ENCODE assay signal across 8 cellular contexts in the genomic region with DNA sequence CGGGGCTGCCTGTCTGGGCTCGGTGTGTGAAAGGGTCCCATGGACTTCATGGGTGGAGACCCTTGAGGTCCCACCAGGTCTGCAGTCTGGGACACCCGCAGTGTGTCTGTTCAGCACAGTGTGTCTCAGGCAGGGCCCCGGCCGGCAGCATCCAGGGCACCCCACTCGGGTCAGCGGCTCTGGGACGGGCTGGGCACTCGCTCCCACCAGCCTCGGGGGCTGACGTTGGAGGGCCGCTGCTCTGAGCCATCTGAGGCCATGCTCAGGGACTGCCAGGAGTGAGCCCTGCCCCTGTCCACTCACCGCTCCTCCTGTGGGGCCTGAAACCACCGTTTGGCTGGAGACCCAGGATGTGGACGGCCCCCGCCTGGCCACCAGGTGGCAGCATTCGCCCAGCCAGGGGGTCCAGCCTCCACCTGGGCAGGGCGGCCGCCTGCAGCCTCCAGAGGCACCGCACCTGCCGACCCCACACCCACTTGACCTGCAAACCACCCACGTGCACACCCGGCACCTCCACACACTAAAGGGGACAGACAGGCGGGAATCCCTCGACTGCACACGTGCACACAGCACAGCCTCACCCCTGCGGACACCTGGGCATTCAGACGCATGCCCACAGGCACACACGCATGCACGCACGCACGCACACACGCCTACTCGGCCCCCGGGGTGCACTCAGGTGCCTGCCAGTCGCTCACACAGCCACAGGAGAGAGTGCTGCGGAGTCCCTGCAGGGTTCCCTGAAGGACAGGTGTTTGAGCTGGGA. TPM values are rescaled to one million over a fixed set of nuclear protein-coding genes. Genes with fewer than 3 reads are reported as not detected.
DNase-seq lines count a peak whose midpoint lies in the region; ATAC-seq and TF ChIP-seq lines count a peak whose summit lies in the region.

No MANE protein-coding gene starts in this region.

- no peaks in the 10 kb centered on the region; the same call in 1 of the 2 replicates for H3K27me3 ChIP-seq in GM23248 (replicated peaks; ENCODE audit: insufficient read depth)
- H3K27me3 ChIP-seq in left lung = peaks cover 0 to 45% of the 10 kb centered on the region in 2 donors

- H3K4me1 ChIP-seq in GM23248 (ENCODE audit: insufficient read depth) = no peaks in the 10 kb centered on the region
- peaks cover 0 to 2% of the 10 kb centered on the region in 2 donors for H3K4me1 ChIP-seq in left lung

- H3K27ac ChIP-seq in C4-2B (no peak overlapping the region), GM23248 (no peak overlapping the region), left lung (no peak overlapping the region)

- H4K20me1 ChIP-seq in GM23248 (ENCODE audit: insufficient read depth) = no peaks in the 10 kb centered on the region

- H3K27ac Mint-ChIP-seq in central memory CD8-positive, alpha-beta T cell (ENCODE audit: low read depth) = no peak overlapping the region

- H3K36me3 ChIP-seq in GM23248 (ENCODE audit: low read depth) (no peaks in the 10 kb centered on the region), left lung (no peaks in the 10 kb centered on the region)

- intact Hi-C loops in left lung (cut with DNase I) = loop anchor here in 1 of 2 donors (5.0 kb wide), 2 partner anchors 84 to 119 kb away; no protein-coding TSS in a partner anchor

- H3K4me2 ChIP-seq in GM23248 (ENCODE audit: unreplicated experiment) = no peak overlapping the region

- DNase-seq in GM23248 (peak; percentile 82), NCI-H2171 treated with DMSO at 0.1 percent for 48 hours (lab: John Stamatoyannopoulos, UW) (peak; percentile 73), left lung (peak; percentile 70 to 94)
- peak; percentile 68 to 77 for DNase-seq in activated CD4-positive, alpha-beta T cell treated with anti-CD3 and anti-CD28 coated beads for 24 hours (ENCODE audit: low read depth in 2 of 2)
- peak; percentile 66 to 75 for DNase-seq in central memory CD8-positive, alpha-beta T cell (ENCODE audit: low spot score in 2 of 2)
- DNase-seq in stimulated activated CD4-positive, alpha-beta T cell treated with anti-CD3 and anti-CD28 coated beads, TNF-alpha, amount 100 ng/mL, for 4 hours (ENCODE audit: low read depth in 3 of 3) = peak; percentile 63 to 75 (median 74)

- TF ChIP-seq CTCF in C4-2B (conservative IDR thresholded peaks at IDR 0.05) = peak; percentile 93
- peak; percentile 91 to 96 for TF ChIP-seq CTCF in left lung (IDR thresholded peaks at IDR 0.05)

- H3K9me2 ChIP-seq in GM23248 (ENCODE audit: insufficient read depth) = no peaks in the 10 kb centered on the region

- WGBS in GM23248 (ENCODE audit: low coverage in 1 of 2, low lambda C conversion rate in 2 of 2, missing lambda C conversion rate in 2 of 2), 2 experiments = 13% methylated on average over 32 to 37 of the region's 37 CpGs

- no peak overlapping the region for H3K4me3 ChIP-seq in GM23248
- H3K4me3 ChIP-seq in left lung = no peak overlapping the region

- H3K9me3 ChIP-seq in GM23248 (ENCODE audit: low read depth) = no peaks in the 10 kb centered on the region
- H3K9me3 ChIP-seq in left lung = no peaks in the 10 kb centered on the region

- no peaks in the 10 kb centered on the region for H3K79me2 ChIP-seq in GM23248 (ENCODE audit: insufficient read depth)

- H3F3A ChIP-seq in GM23248 (ENCODE audit: insufficient read depth) = no peaks in the 10 kb centered on the region

- no peaks in the 10 kb centered on the region for H3K9me3 Mint-ChIP-seq in central memory CD8-positive, alpha-beta T cell

- H3K36me3 Mint-ChIP-seq in central memory CD8-positive, alpha-beta T cell (ENCODE audit: insufficient read depth) = peaks cover 3% of the 10 kb centered on the region

- in situ Hi-C loops in GM23248 (cut with MboI) = no loop called here

- ATAC-seq in central memory CD8-positive, alpha-beta T cell (replicated peaks; ENCODE audit: extremely low read depth, poor library complexity, severe bottlenecking) = peak; percentile 88
- peak; percentile 95 for ATAC-seq in left lung
- ATAC-seq in HG03439 (IDR thresholded peaks at IDR 0.05; ENCODE audit: unreplicated experiment) = no peak

- no peak overlapping the region for H3K9ac ChIP-seq in GM23248

- H3K27me3 Mint-ChIP-seq in central memory CD8-positive, alpha-beta T cell = no peaks in the 10 kb centered on the region

- H3K4me3 Mint-ChIP-seq in central memory CD8-positive, alpha-beta T cell = no peak overlapping the region

- peaks cover 5% of the 10 kb centered on the region for H3K4me1 Mint-ChIP-seq in central memory CD8-positive, alpha-beta T cell

- H2AFZ ChIP-seq in GM23248 = no peak overlapping the region

RNA-seq across cellular contexts. Expression of a gene that starts 10.1 kb away (rescaled TPM):
- 0.25 and 2.4 TPM in 2 replicates for total RNA-seq in GM23248 (2014; rRNA removed; shearing (Covaris generic))
- polyA plus RNA-seq in GM23248 (2016; fragmentation: Nextera tagmentation; extraction: Ambion mirVana) = 0.06 and 0.14 TPM in 2 replicates
- total RNA-seq in left lung = 1 to 10 TPM; 6.2 to 7.0 TPM
